In genomic region chr15:65286069-65286703, GRCh38 we compare ENCODE assay signal across 8 cellular contexts. TPM values are rescaled to one million over a fixed set of nuclear protein-coding genes. Genes with fewer than 3 reads are reported as not detected.
DNase-seq lines count a peak whose midpoint lies in the region; ATAC-seq, FAIRE-seq and TF ChIP-seq lines count a peak whose summit lies in the region.

No MANE protein-coding gene starts in this region.

- FAIRE-seq in GM12878 (lab: Jason Lieb, UNC), result peak; percentile 35

- H3K4me1 Mint-ChIP-seq in activated T-cell treated with anti-CD3 and anti-CD28 coated beads, Interleukin-2, amount 50 U/mL, for 4 hours (ENCODE audit: low read depth), result peaks cover 31% of the 10 kb centered on the region

- H3K36me3 ChIP-seq in GM12878 (ENCODE audit: control insufficient read depth in 2 of 2, insufficient read depth in 2 of 2, low read length in 1 of 2), result no peaks in the 10 kb centered on the region

- no peaks in the 10 kb centered on the region for H3K27me3 Mint-ChIP-seq in activated T-cell treated with anti-CD3 and anti-CD28 coated beads, Interleukin-2, amount 50 U/mL, for 4 hours (ENCODE audit: low read depth)

- in situ Hi-C loops in GM12878 (cut with MboI), result no loop called here

- peak; percentile 26 to 28 for ATAC-seq in activated T-cell treated with anti-CD3 and anti-CD28 coated beads, Interleukin-2, amount 50 U/mL, for 4 hours
- peak; percentile 61 for ATAC-seq in GM12878

- CTCF ChIA-PET in GM12878 (lab: Yijun Ruan, JAX), result interaction anchor here (0.8 to 3.8 kb wide), 21 partner anchors 8 to 253 kb away, joined by 3 to 29 read pairs (median 5); partner anchors contain the start of genes CLPX and RNU5B-1

- peaks cover 5% of the 10 kb centered on the region for H3K36me3 Mint-ChIP-seq in activated T-cell treated with anti-CD3 and anti-CD28 coated beads, Interleukin-2, amount 50 U/mL, for 4 hours (ENCODE audit: insufficient read depth)

- no peaks in the 10 kb centered on the region for H3K9me3 ChIP-seq in GM12878 (replicated peaks; ENCODE audit: control insufficient read depth, insufficient read depth, low read length)

- BruUV-seq in GM12878 (replicated peaks; lab: Mats Ljungman, UMichigan), result no TSS peak

- RAD21 ChIA-PET in GM12878 (lab: Charles Lee; ENCODE audit: unreplicated experiment), result interaction anchor here (0.7 to 4.0 kb wide), 16 partner anchors 12 to 879 kb away, joined by 3 to 18 read pairs (median 4); partner anchors contain the start of genes CLPX, INTS14, PDCD7 and RNU5B-1

- H3K79me2 ChIP-seq in GM12878 (ENCODE audit: control insufficient read depth, insufficient read depth, low read length), result no peaks in the 10 kb centered on the region; the same call in 1 of the 2 replicates

- POLR2A ChIA-PET in GM12878 (lab: Charles Lee), result interaction anchor here (0.6 to 2.9 kb wide), 18 partner anchors 8 to 489 kb away, joined by 3 to 21 read pairs (median 4); partner anchors contain the start of genes CLPX, PDCD7 and RNU5B-1

- SMC1A ChIA-PET in GM12878 (lab: Charles Lee; ENCODE audit: uncharacterized antibody, unreplicated experiment), result interaction anchor here (0.6 to 2.3 kb wide), 11 partner anchors 8 to 152 kb away, joined by 3 to 12 read pairs (median 5); partner anchors contain the start of genes CLPX, PDCD7 and RNU5B-1

- peak overlapping the region; percentile 86 for H3K4me3 Mint-ChIP-seq in activated T-cell treated with anti-CD3 and anti-CD28 coated beads, Interleukin-2, amount 50 U/mL, for 4 hours

- 1% methylated on average over 43 of the region's 52 CpGs for WGBS in GM12878 (ENCODE audit: insufficient coverage, insufficient replicate concordance, low lambda C conversion rate, missing lambda C conversion rate)

- no peak for TF ChIP-seq EP300 in GM12878 (IDR thresholded peaks at IDR 0.05; ENCODE audit: borderline replicate concordance in 1 of 2, control insufficient read depth in 1 of 2, low read depth in 2 of 2, low read length in 2 of 2)

- H2AFZ ChIP-seq in GM12878 (ENCODE audit: control insufficient read depth, low read depth, low read length), result peak overlapping the region; percentile 86

- H3K27ac ChIP-seq in GM12878 (ENCODE audit: control insufficient read depth, insufficient read depth), result peak overlapping the region; percentile 74

- no peaks in the 10 kb centered on the region for H3K9me3 Mint-ChIP-seq in activated T-cell treated with anti-CD3 and anti-CD28 coated beads, Interleukin-2, amount 50 U/mL, for 4 hours

- no peak for TF ChIP-seq RAD21 in GM12878 (IDR thresholded peaks at IDR 0.05; ENCODE audit: insufficient read depth, low read depth, low read length)

- DNase-seq in activated T-cell treated with anti-CD3 and anti-CD28 coated beads, Interleukin-2, amount 50 U/mL, for 4 hours, result no peak
- no peak for DNase-seq in activated T-cell treated with anti-CD3 and anti-CD28 coated beads, Interleukin-2, amount 50 U/mL, for 1 hour
- no peak for DNase-seq in HFF-Myc (ENCODE audit: extremely low read depth, low read depth)
- DNase-seq in NAMALWA (ENCODE audit: low spot score), result peak; percentile 46
- DNase-seq in GM12878 (ENCODE audit: low read depth, low spot score), result no peak
- DNase-seq in iPS-NIHi11 (ENCODE audit: low spot score), result peak; percentile 85
- no peak for DNase-seq in skeletal muscle cell (ENCODE audit: low read depth)
- DNase-seq in NK-92 treated with Interleukin-12 subunit alpha and Interleukin-12 subunit beta, amount 100 ng/mL, for 24 hours (lab: John Stamatoyannopoulos, UW), result no peak

- peak overlapping the region; percentile 64 for H3K4me2 ChIP-seq in GM12878 (ENCODE audit: control insufficient read depth, insufficient read depth)

- peaks cover 11% of the 10 kb centered on the region for H3K4me1 ChIP-seq in GM12878 (ENCODE audit: control insufficient read depth, insufficient read depth, low read length)

- no peaks in the 10 kb centered on the region for H4K20me1 ChIP-seq in GM12878 (ENCODE audit: control insufficient read depth, insufficient read depth)

- intact Hi-C loops in GM12878 (cut with micrococcal nuclease; ENCODE audit: unreplicated experiment), result loop anchor here (2.0 kb wide), 1 partner anchor 101 kb away; the partner anchor contains the start of gene CLPX

- TF ChIP-seq POLR2A in GM12878 (IDR thresholded peaks at IDR 0.05; ENCODE audit: low read depth, low read length), result no peak

- TF ChIP-seq CTCF in HFF-Myc (IDR thresholded peaks at IDR 0.05; ENCODE audit: low read depth, low read length, missing control alignments), result no peak
- TF ChIP-seq CTCF in GM12878 (IDR thresholded peaks at IDR 0.05 in 2 of 3, conservative IDR thresholded peaks at IDR 0.05 in 1 of 3; ENCODE audit: control insufficient read depth in 2 of 3, extremely low read depth in 1 of 3, insufficient read depth in 1 of 3, low read depth in 3 of 3, low read length in 3 of 3), result no peak

- peak overlapping the region; percentile 73 for H3K9ac ChIP-seq in GM12878 (ENCODE audit: control insufficient read depth, insufficient read depth, low read length)

- H3K4me3 ChIP-seq in HFF-Myc (replicated peaks; ENCODE audit: low read depth, low read length), result peak overlapping the region; percentile 56
- H3K4me3 ChIP-seq in GM12878, result peak overlapping the region; percentile 74
- peak overlapping the region; percentile 69 for H3K4me3 ChIP-seq in skeletal muscle cell (ENCODE audit: low read depth, low read length)

- no peaks in the 10 kb centered on the region for H3K27me3 ChIP-seq in GM12878 (replicated peaks in 1 of 2; ENCODE audit: control insufficient read depth in 2 of 2, insufficient read depth in 2 of 2, low read length in 1 of 2)

TF ChIP-seq in GM12878, 131 proteins besides CTCF, POLR2A, EP300 and RAD21 (continues in another document):
- peak; percentile 14; the same call in 1 of the 2 replicates for TF ChIP-seq SMARCA5 (IDR thresholded peaks at IDR 0.05)
- 0 out of 2 replicates have a peak, but pooled peaks have one; percentile 13 for TF ChIP-seq YY1 (IDR thresholded peaks at IDR 0.05; ENCODE audit: low read depth, low read length)
- no peak for TF ChIP-seq TCF3 (IDR thresholded peaks at IDR 0.05; ENCODE audit: borderline replicate concordance, insufficient read depth, low read depth, low read length)
- no peak for TF ChIP-seq SMAD5 (IDR thresholded peaks at IDR 0.05; ENCODE audit: low read depth)

RNA-seq across cellular contexts. Expression of gene PARP16, which starts 0.5 kb away (rescaled TPM):
- total RNA-seq in activated T-cell treated with anti-CD3 and anti-CD28 coated beads, Interleukin-2, amount 50 U/mL, for 4 hours, result 10 to 100 TPM; 10.5 to 14.1 (median 10.9) TPM
- total RNA-seq in GM12878 (2013; cell fraction: nucleolus; rRNA removed), result 14.4 and 14.6 TPM in 2 replicates
- total RNA-seq in GM12878 (2014; rRNA removed), result 6.4 and 8.6 TPM in 2 replicates
- total RNA-seq in GM12878 (2014; rRNA removed; fragmentation: Illumina TruSeq; extraction: Trizol), result 7.6 and 8.4 TPM in 2 replicates
- 10.1 and 11.3 TPM in 2 replicates for total RNA-seq in GM12878 (2021)
- 9.0 TPM for polyA plus RNA-seq in GM12878 (2011; ENCODE audit: low read depth)
- 9.8 and 10.1 TPM in 2 replicates for polyA plus RNA-seq in GM12878 (2011; rRNA removed)
- 13.3 and 14.6 TPM in 2 replicates for polyA plus RNA-seq in GM12878 (2011; cell fraction: cytosol; rRNA removed)
- polyA plus RNA-seq in GM12878 (2011; cell fraction: nucleus; rRNA removed), result 10.6 and 12.4 TPM in 2 replicates
- 8.9 and 13.2 TPM in 2 replicates for polyA plus RNA-seq in GM12878 (2012)
- 11.9 and 13.0 TPM in 2 replicates for polyA plus RNA-seq in GM12878 (2014; fragmentation: Illumina TruSeq; extraction: Trizol)
- polyA plus RNA-seq in GM12878 (2014; fragmentation: Nextera tagmentation; extraction: Ambion mirVana), result 1 to 10 TPM; 4.9 to 7.6 TPM
- 9.8 and 10.0 TPM in 2 replicates for polyA plus RNA-seq in GM12878 (2014; rRNA removed)
- polyA plus RNA-seq in GM12878 (2016; fragmentation: Nextera tagmentation; extraction: Ambion mirVana), result 10 to 100 TPM; 13.9 to 15.7 TPM
- polyA minus RNA-seq in GM12878 (2011; rRNA and poly(A)+ RNA removed), result 7.8 and 14.0 TPM in 2 replicates
- 6.1 and 10.7 TPM in 2 replicates for polyA minus RNA-seq in GM12878 (2011; cell fraction: cytosol; rRNA and poly(A)+ RNA removed)
- 5.0 and 10.1 TPM in 2 replicates for polyA minus RNA-seq in GM12878 (2011; cell fraction: nucleus; rRNA and poly(A)+ RNA removed)

RNA-seq across cellular contexts. Expression of gene RNU5A-1, which starts 9.7 kb away (rescaled TPM):
- total RNA-seq in activated T-cell treated with anti-CD3 and anti-CD28 coated beads, Interleukin-2, amount 50 U/mL, for 4 hours, result not detected
- not detected in 2 replicates for total RNA-seq in GM12878 (2013; cell fraction: nucleolus; rRNA removed)
- total RNA-seq in GM12878 (2014; rRNA removed), result not detected in 2 replicates
- not detected in 2 replicates for total RNA-seq in GM12878 (2014; rRNA removed; fragmentation: Illumina TruSeq; extraction: Trizol)
- total RNA-seq in GM12878 (2021), result not detected in 2 replicates
- polyA plus RNA-seq in GM12878 (2011; ENCODE audit: low read depth), result not detected
- polyA plus RNA-seq in GM12878 (2011; rRNA removed), result not detected in 2 replicates
- polyA plus RNA-seq in GM12878 (2011; cell fraction: cytosol; rRNA removed), result not detected in 2 replicates
- not detected in 2 replicates for polyA plus RNA-seq in GM12878 (2011; cell fraction: nucleus; rRNA removed)
- not detected in 2 replicates for polyA plus RNA-seq in GM12878 (2012)
- not detected in 2 replicates for polyA plus RNA-seq in GM12878 (2014; fragmentation: Illumina TruSeq; extraction: Trizol)
- polyA plus RNA-seq in GM12878 (2014; fragmentation: Nextera tagmentation; extraction: Ambion mirVana), result not detected
- polyA plus RNA-seq in GM12878 (2014; rRNA removed), result not detected in 2 replicates
- polyA plus RNA-seq in GM12878 (2016; fragmentation: Nextera tagmentation; extraction: Ambion mirVana), result not detected
- polyA minus RNA-seq in GM12878 (2011; rRNA and poly(A)+ RNA removed), result under 0.01 and 10,433 TPM in 2 replicates
- 1,037 and 1,074 TPM in 2 replicates for polyA minus RNA-seq in GM12878 (2011; cell fraction: cytosol; rRNA and poly(A)+ RNA removed)
- polyA minus RNA-seq in GM12878 (2011; cell fraction: nucleus; rRNA and poly(A)+ RNA removed), result under 0.01 TPM in 2 replicates

RNA-seq across cellular contexts. Expression of gene RNU5B-1, which starts 18.3 kb away (rescaled TPM):
- 10 to 100 TPM in 1 of 3 donors, not detected in 2; 14.0 TPM for total RNA-seq in activated T-cell treated with anti-CD3 and anti-CD28 coated beads, Interleukin-2, amount 50 U/mL, for 4 hours
- not detected in 2 replicates for total RNA-seq in GM12878 (2013; cell fraction: nucleolus; rRNA removed)
- not detected in 2 replicates for total RNA-seq in GM12878 (2014; rRNA removed)
- not detected in 2 replicates for total RNA-seq in GM12878 (2014; rRNA removed; fragmentation: Illumina TruSeq; extraction: Trizol)
- 14.3 and 19.1 TPM in 2 replicates for total RNA-seq in GM12878 (2021)
- polyA plus RNA-seq in GM12878 (2011; ENCODE audit: low read depth), result not detected
- not detected in 2 replicates for polyA plus RNA-seq in GM12878 (2011; rRNA removed)
- polyA plus RNA-seq in GM12878 (2011; cell fraction: cytosol; rRNA removed), result not detected in 2 replicates
- polyA plus RNA-seq in GM12878 (2011; cell fraction: nucleus; rRNA removed), result under 0.01 TPM in 1 of 2 replicates, not detected in the other
- polyA plus RNA-seq in GM12878 (2012), result not detected in 2 replicates
- polyA plus RNA-seq in GM12878 (2014; fragmentation: Illumina TruSeq; extraction: Trizol), result not detected in 2 replicates
- polyA plus RNA-seq in GM12878 (2014; fragmentation: Nextera tagmentation; extraction: Ambion mirVana), result not detected
- polyA plus RNA-seq in GM12878 (2014; rRNA removed), result not detected in 2 replicates
- polyA plus RNA-seq in GM12878 (2016; fragmentation: Nextera tagmentation; extraction: Ambion mirVana), result not detected
- under 0.01 and 15,416 TPM in 2 replicates for polyA minus RNA-seq in GM12878 (2011; rRNA and poly(A)+ RNA removed)
- 1,790 and 2,489 TPM in 2 replicates for polyA minus RNA-seq in GM12878 (2011; cell fraction: cytosol; rRNA and poly(A)+ RNA removed)
- polyA minus RNA-seq in GM12878 (2011; cell fraction: nucleus; rRNA and poly(A)+ RNA removed), result under 0.01 TPM in 2 replicates

Comparison
In these comparisons a context has a peak if more than half of its experiments do, and no peak if none do; other contexts are left out.
1. DNase-seq: peak in NAMALWA (single experiment) and iPS-NIHi11 (single experiment); none in activated T-cell treated with anti-CD3 and anti-CD28 coated beads, Interleukin-2, amount 50 U/mL, for 4 hours (single experiment), activated T-cell treated with anti-CD3 and anti-CD28 coated beads, Interleukin-2, amount 50 U/mL, for 1 hour (single experiment), HFF-Myc (single experiment), GM12878 (single experiment), skeletal muscle cell (single experiment) and NK-92 treated with Interleukin-12 subunit alpha and Interleukin-12 subunit beta, amount 100 ng/mL, for 24 hours (single experiment).
2. Peak in every context shown above with its lines, with median percentiles within 50 percentile points of each other: H3K4me3 ChIP-seq.